16 cellular contexts compared by ENCODE assay signal in genomic region chr22:42752230-42752746, GRCh38. TPM values are rescaled to one million over a fixed set of nuclear protein-coding genes. Genes with fewer than 3 reads are reported as not detected.
A peak's percentile ranks its signal among the peaks of the same experiment; 100 is the strongest.
DNase-seq lines count a peak whose midpoint lies in the region; ATAC-seq, FAIRE-seq and TF ChIP-seq lines count a peak whose summit lies in the region.
"Had no signal": no experiment of that assay in that cellular context is flagged by ENCODE, and none has a peak within 500 bp of the region (broad histone marks: within the 10 kb centered on the region; RNA-seq: fewer than 3 reads in every experiment).

No MANE protein-coding gene starts in this region.

- no peaks in the 10 kb centered on the region for H3K36me3 Mint-ChIP-seq in activated CD4-positive, alpha-beta T cell treated with anti-CD3 and anti-CD28 coated beads for 36 hours (ENCODE audit: low read depth)
- H3K36me3 Mint-ChIP-seq in immature natural killer cell, result no peaks in the 10 kb centered on the region

- peak overlapping the region; percentile 26 to 49 for H3K27ac ChIP-seq in ascending aorta
- H3K27ac ChIP-seq in muscle layer of duodenum (ENCODE audit: low read length), result peak overlapping the region; percentile 35
- H3K27ac ChIP-seq in testis, result peak overlapping the region; percentile 10 to 59

- no peaks in the 10 kb centered on the region for H3K27me3 Mint-ChIP-seq in activated CD4-positive, alpha-beta T cell treated with anti-CD3 and anti-CD28 coated beads for 36 hours
- H3K27me3 Mint-ChIP-seq in immature natural killer cell (ENCODE audit: low read depth in 3 of 3), result peaks cover 0 to 4% (median 4%) of the 10 kb centered on the region in 3 donors

- no peaks in the 10 kb centered on the region for H3K27me3 ChIP-seq in ascending aorta
- no peaks in the 10 kb centered on the region for H3K27me3 ChIP-seq in muscle layer of duodenum (ENCODE audit: low read depth, low read length)
- H3K27me3 ChIP-seq in testis, result no peaks in the 10 kb centered on the region
- H3K27me3 ChIP-seq: body of pancreas, MG63 had no signal

- H3K4me3 ChIP-seq in ascending aorta, result no peak overlapping the region
- H3K4me3 ChIP-seq in muscle layer of duodenum (ENCODE audit: low read depth in 1 of 2, low read length in 2 of 2), result no peak overlapping the region
- H3K4me3 ChIP-seq in testis, result no peak overlapping the region
- H3K4me3 ChIP-seq: body of pancreas, MG63 had no signal

- no peak for TF ChIP-seq CTCF in GM13977 (IDR thresholded peaks at IDR 0.05; ENCODE audit: extremely low read depth, insufficient read depth, missing control alignments)
- TF ChIP-seq CTCF in ascending aorta (IDR thresholded peaks at IDR 0.05), result no peak
- TF ChIP-seq CTCF in testis (IDR thresholded peaks at IDR 0.05), result no peak

- no peak for FAIRE-seq in GM19239 (lab: Jason Lieb, UNC)
- FAIRE-seq: H54 had no signal

- DNase-seq in GM13977 (ENCODE audit: low spot score) (peak; percentile 36), ascending aorta (ENCODE audit: low spot score in 2 of 2) (no peak), testis (no peak), GM19239 (ENCODE audit: insufficient read length, low spot score) (no peak), AG08396 (ENCODE audit: low spot score) (no peak), immature natural killer cell (no peak)
- DNase-seq in activated CD4-positive, alpha-beta T cell treated with anti-CD3 and anti-CD28 coated beads for 36 hours, result no peak
- DNase-seq: activated CD4-positive, alpha-beta T cell treated with anti-CD3 and anti-CD28 coated beads for 4 hours; body of pancreas; MG63; PC-3; T-helper 1 cell had no signal

- H3K4me3 Mint-ChIP-seq in activated CD4-positive, alpha-beta T cell treated with anti-CD3 and anti-CD28 coated beads for 36 hours, result no peak overlapping the region
- no peak overlapping the region for H3K4me3 Mint-ChIP-seq in immature natural killer cell
- H3K4me3 Mint-ChIP-seq: activated T-helper 1 cell treated with anti-CD3 and anti-CD28 coated beads, Interleukin-12 subunit alpha, Interleukin-12 subunit beta, Interleukin-2, Interleukin-4 antibody, amounts not matched to agents 30 ng/mL and 10 ng/mL and 1 ng/mL, durations not matched to agents 14 hours and 24 hours and 36 hours; nephron had no signal

- in situ Hi-C loops in GM13977 (cut with MboI; ENCODE audit: low pct_unique_long_range_greater_than_20kb, low sequenced_read_pairs, unreplicated experiment), result no loop called here

- CTCF ChIA-PET in activated CD4-positive, alpha-beta T cell treated with anti-CD3 and anti-CD28 coated beads for 36 hours (lab: Charles Lee), result interaction anchor here (0.6 kb wide), 1 partner anchor 85 kb away, joined by 4 read pairs; no protein-coding TSS in a partner anchor

- H3K9me3 ChIP-seq in ascending aorta (no peaks in the 10 kb centered on the region), muscle layer of duodenum (ENCODE audit: control insufficient read depth in 1 of 2, low read length in 2 of 2) (no peaks in the 10 kb centered on the region), testis (no peaks in the 10 kb centered on the region)
- H3K9me3 ChIP-seq: body of pancreas, MG63 had no signal

- POLR2A ChIA-PET in activated CD4-positive, alpha-beta T cell treated with anti-CD3 and anti-CD28 coated beads for 36 hours (lab: Charles Lee), result no interaction called here

- 62% methylated on average over 11 to 12 of the region's 12 CpGs for WGBS in testis, 2 donors

- no peaks in the 10 kb centered on the region for H3K9me3 Mint-ChIP-seq in activated CD4-positive, alpha-beta T cell treated with anti-CD3 and anti-CD28 coated beads for 36 hours (ENCODE audit: low read depth)
- H3K9me3 Mint-ChIP-seq in immature natural killer cell, result no peaks in the 10 kb centered on the region
- H3K9me3 Mint-ChIP-seq: activated T-helper 1 cell treated with anti-CD3 and anti-CD28 coated beads, Interleukin-12 subunit alpha, Interleukin-12 subunit beta, Interleukin-2, Interleukin-4 antibody, amounts not matched to agents 30 ng/mL and 10 ng/mL and 1 ng/mL, durations not matched to agents 14 hours and 24 hours and 36 hours had no signal

- no peak overlapping the region for H3K27ac Mint-ChIP-seq in activated CD4-positive, alpha-beta T cell treated with anti-CD3 and anti-CD28 coated beads for 36 hours
- H3K27ac Mint-ChIP-seq in immature natural killer cell, result no peak overlapping the region
- H3K27ac Mint-ChIP-seq: activated T-helper 1 cell treated with anti-CD3 and anti-CD28 coated beads, Interleukin-12 subunit alpha, Interleukin-12 subunit beta, Interleukin-2, Interleukin-4 antibody, amounts not matched to agents 30 ng/mL and 10 ng/mL and 1 ng/mL, durations not matched to agents 14 hours and 24 hours and 36 hours; nephron had no signal

- H3K4me1 ChIP-seq in ascending aorta (peaks cover 0 to 5% of the 10 kb centered on the region in 2 donors), muscle layer of duodenum (ENCODE audit: control insufficient read depth in 1 of 2, insufficient read depth in 2 of 2, low read length in 2 of 2) (no peaks in the 10 kb centered on the region), testis (peaks cover 15% of the 10 kb centered on the region)

- no peaks in the 10 kb centered on the region for H3K36me3 ChIP-seq in ascending aorta
- no peaks in the 10 kb centered on the region for H3K36me3 ChIP-seq in muscle layer of duodenum (ENCODE audit: control insufficient read depth in 1 of 2, insufficient read depth in 2 of 2, low read length in 2 of 2)
- H3K36me3 ChIP-seq in testis (ENCODE audit: low read depth, missing control alignments), result no peaks in the 10 kb centered on the region

- intact Hi-C loops in ascending aorta (cut with DNase I), result no loop called here
- intact Hi-C loops in testis (cut with DNase I; ENCODE audit: low total_unique reads), result no loop called here
- intact Hi-C loops in activated CD4-positive, alpha-beta T cell treated with anti-CD3 and anti-CD28 coated beads for 36 hours (cut with DNase I, micrococcal nuclease), result no loop called here

- TF ChIP-seq POLR2A in testis (IDR thresholded peaks at IDR 0.05), result no peak

- ATAC-seq in activated CD4-positive, alpha-beta T cell treated with anti-CD3 and anti-CD28 coated beads for 36 hours, result no peak
- ATAC-seq: PC-3 had no signal

- H3K4me1 Mint-ChIP-seq in activated CD4-positive, alpha-beta T cell treated with anti-CD3 and anti-CD28 coated beads for 36 hours, result no peaks in the 10 kb centered on the region
- H3K4me1 Mint-ChIP-seq in immature natural killer cell, result peaks cover 0 to 2% of the 10 kb centered on the region in 2 donors
- H3K4me1 Mint-ChIP-seq: nephron had no signal

RNA-seq across cellular contexts. Expression of gene A4GALT, which starts 31.6 kb away (rescaled TPM):
- total RNA-seq in ascending aorta, result 85.1 TPM
- 10 to 100 TPM; 15.7 to 17.3 TPM for total RNA-seq in testis
- 13.5 TPM for polyA plus RNA-seq in testis (ENCODE audit: insufficient read depth, low read depth, low replicate concordance)
- not detected for total RNA-seq in activated CD4-positive, alpha-beta T cell treated with anti-CD3 and anti-CD28 coated beads for 36 hours
- 1 to 10 TPM in 1 of 3 donors, under 1 TPM in 1, not detected in 1; 0.38 to 1.1 TPM for polyA plus RNA-seq in immature natural killer cell
- total RNA-seq: activated T-helper 1 cell treated with anti-CD3 and anti-CD28 coated beads, Interleukin-12 subunit alpha, Interleukin-12 subunit beta, Interleukin-2, Interleukin-4 antibody, amounts not matched to agents 30 ng/mL and 10 ng/mL and 1 ng/mL, durations not matched to agents 14 hours and 24 hours and 36 hours had no signal

Comparison
In these comparisons a context has a peak if more than half of its experiments do, and no peak if none do; other contexts are left out.
1. RNA of gene A4GALT, which starts 31.6 kb away (total RNA-seq): 85.1 TPM in ascending aorta (single experiment) and 15.7 to 17.3 TPM in testis; not detected in activated CD4-positive, alpha-beta T cell treated with anti-CD3 and anti-CD28 coated beads for 36 hours; every median in the first group is over 10 times any median in the second.
2. Peak in every context shown above with its lines, with median percentiles within 50 percentile points of each other: H3K27ac ChIP-seq.